In the genomic region with DNA sequence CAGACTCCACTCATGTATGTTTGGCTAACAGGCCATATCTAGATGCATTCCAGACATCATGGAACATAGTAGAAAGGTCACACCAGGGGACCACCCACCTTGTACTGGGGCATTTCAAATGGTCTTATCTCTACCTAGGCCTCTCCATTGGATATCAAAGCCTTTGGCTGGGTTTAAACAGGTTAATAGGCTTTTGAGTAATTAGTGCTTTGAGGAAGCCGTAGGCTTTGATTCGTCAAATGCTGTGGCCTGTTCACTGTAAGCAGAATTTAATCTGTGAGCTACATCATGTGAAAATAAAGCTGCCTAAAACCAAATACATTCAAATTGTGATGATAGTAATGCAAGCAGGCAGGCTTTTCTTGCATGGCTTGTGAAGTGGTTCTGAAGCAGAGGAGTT, we compare ENCODE assay signal across 24 cellular contexts.
"Had no signal": no experiment of that assay in that cellular context is flagged by ENCODE, and none has a peak within 500 bp of the region (broad histone marks: within the 10 kb centered on the region; RNA-seq: fewer than 3 reads in every experiment).

No MANE protein-coding gene starts in this region.

- H3K4me3 ChIP-seq: cardiac muscle cell had no signal

- H3K36me3 ChIP-seq: cardiac muscle cell had no signal

- ATAC-seq: activated CD8-positive, alpha-beta memory T cell treated with anti-CD3 and anti-CD28 coated beads, Interleukin-2, amount 10 ng/mL, durations not matched to agents 7 days and 5 days; Right ventricle myocardium inferior; WTC11 had no signal

- H3K27ac Mint-ChIP-seq: activated CD4-positive, alpha-beta T cell treated with anti-CD3 and anti-CD28 coated beads, Interleukin-2, amount 10 ng/mL, durations not matched to agents 24 days and 14 days; activated CD8-positive, alpha-beta memory T cell treated with anti-CD3 and anti-CD28 coated beads, Interleukin-2, amount 10 ng/mL, durations not matched to agents 7 days and 5 days; activated naive CD4-positive, alpha-beta T cell treated with anti-CD3 and anti-CD28 coated beads, Interleukin-2, amount 50 U/mL, for 24 hours; activated T-cell treated with anti-CD3 and anti-CD28 coated beads, Interleukin-2, amount 50 U/mL, for 24 hours; activated T-helper 1 cell treated with anti-CD3 and anti-CD28 coated beads, Interleukin-12 subunit alpha, Interleukin-12 subunit beta, Interleukin-2, Interleukin-4 antibody, amounts not matched to agents 30 ng/mL and 10 ng/mL and 1 ng/mL, durations not matched to agents 14 hours and 24 hours and 36 hours; T-helper 1 cell treated with Interleukin-12 subunit alpha and Interleukin-12 subunit beta and Interleukin-4 antibody, amounts not matched to agents 30 μg/mL and 1 μg/mL, for 36 hours; WTC11 had no signal

- H3K27me3 ChIP-seq: cardiac muscle cell had no signal

- H3K36me3 Mint-ChIP-seq: activated CD8-positive, alpha-beta memory T cell treated with anti-CD3 and anti-CD28 coated beads, Interleukin-2, amount 10 ng/mL, durations not matched to agents 7 days and 5 days; activated naive CD4-positive, alpha-beta T cell treated with anti-CD3 and anti-CD28 coated beads, Interleukin-2, amount 50 U/mL, for 24 hours had no signal

- DNase-seq: activated CD4-positive, alpha-beta T cell treated with anti-CD3 and anti-CD28 coated beads, Interleukin-2, amount 10 ng/mL, durations not matched to agents 24 days and 14 days; activated CD4-positive, alpha-beta T cell treated with anti-CD3 and anti-CD28 coated beads, Interleukin-2, amount 50 U/mL, for 48 hours; activated CD4-positive, CD25-positive, alpha-beta regulatory T cell treated with anti-CD3 and anti-CD28 coated beads, Interleukin-2, amount 50 U/mL, for 72 hours; activated CD8-positive, alpha-beta memory T cell treated with anti-CD3 and anti-CD28 coated beads, Interleukin-2, amount 10 ng/mL, durations not matched to agents 7 days and 5 days; activated effector memory CD4-positive, alpha-beta T cell treated with Interleukin-2 at 50 U/mL for 16 hours; activated naive CD4-positive, alpha-beta T cell; activated T-cell treated with anti-CD3 and anti-CD28 coated beads, Interleukin-2, amount 50 U/mL, for 24 hours; aorta; KG1; NCI-H1048; NCI-H1417; NCI-H1930; NCI-H2171; NCI-H2227 treated with DMSO at 0.1 percent for 48 hours; NCI-H446 treated with DMSO at 0.1 percent for 48 hours; NCI-H524 treated with DMSO at 0.1 percent for 48 hours; NCI-H748 treated with DMSO at 0.1 percent for 48 hours; RPMI8226 had no signal

- H3K4me3 Mint-ChIP-seq: activated CD4-positive, alpha-beta T cell treated with anti-CD3 and anti-CD28 coated beads, Interleukin-2, amount 10 ng/mL, durations not matched to agents 24 days and 14 days; activated CD8-positive, alpha-beta memory T cell treated with anti-CD3 and anti-CD28 coated beads, Interleukin-2, amount 10 ng/mL, durations not matched to agents 7 days and 5 days; activated naive CD4-positive, alpha-beta T cell treated with anti-CD3 and anti-CD28 coated beads, Interleukin-2, amount 50 U/mL, for 24 hours; activated T-cell treated with anti-CD3 and anti-CD28 coated beads, Interleukin-2, amount 50 U/mL, for 24 hours; activated T-helper 1 cell treated with anti-CD3 and anti-CD28 coated beads, Interleukin-12 subunit alpha, Interleukin-12 subunit beta, Interleukin-2, Interleukin-4 antibody, amounts not matched to agents 30 ng/mL and 10 ng/mL and 1 ng/mL, durations not matched to agents 14 hours and 24 hours and 36 hours; T-helper 1 cell treated with Interleukin-12 subunit alpha and Interleukin-12 subunit beta and Interleukin-4 antibody, amounts not matched to agents 30 μg/mL and 1 μg/mL, for 36 hours; WTC11 had no signal

- H3K9me3 Mint-ChIP-seq: activated CD4-positive, alpha-beta T cell treated with anti-CD3 and anti-CD28 coated beads, Interleukin-2, amount 10 ng/mL, durations not matched to agents 24 days and 14 days; activated naive CD4-positive, alpha-beta T cell treated with anti-CD3 and anti-CD28 coated beads, Interleukin-2, amount 50 U/mL, for 24 hours; activated T-cell treated with anti-CD3 and anti-CD28 coated beads, Interleukin-2, amount 50 U/mL, for 24 hours; activated T-helper 1 cell treated with anti-CD3 and anti-CD28 coated beads, Interleukin-12 subunit alpha, Interleukin-12 subunit beta, Interleukin-2, Interleukin-4 antibody, amounts not matched to agents 30 ng/mL and 10 ng/mL and 1 ng/mL, durations not matched to agents 14 hours and 24 hours and 36 hours; T-helper 1 cell treated with Interleukin-12 subunit alpha and Interleukin-12 subunit beta and Interleukin-4 antibody, amounts not matched to agents 30 μg/mL and 1 μg/mL, for 36 hours had no signal

- H3K27ac ChIP-seq: cardiac muscle cell had no signal

- H3K27me3 Mint-ChIP-seq: activated naive CD4-positive, alpha-beta T cell treated with anti-CD3 and anti-CD28 coated beads, Interleukin-2, amount 50 U/mL, for 24 hours had no signal
